Comparison of ENCODE assay signal across 9 cellular contexts in the genomic region with DNA sequence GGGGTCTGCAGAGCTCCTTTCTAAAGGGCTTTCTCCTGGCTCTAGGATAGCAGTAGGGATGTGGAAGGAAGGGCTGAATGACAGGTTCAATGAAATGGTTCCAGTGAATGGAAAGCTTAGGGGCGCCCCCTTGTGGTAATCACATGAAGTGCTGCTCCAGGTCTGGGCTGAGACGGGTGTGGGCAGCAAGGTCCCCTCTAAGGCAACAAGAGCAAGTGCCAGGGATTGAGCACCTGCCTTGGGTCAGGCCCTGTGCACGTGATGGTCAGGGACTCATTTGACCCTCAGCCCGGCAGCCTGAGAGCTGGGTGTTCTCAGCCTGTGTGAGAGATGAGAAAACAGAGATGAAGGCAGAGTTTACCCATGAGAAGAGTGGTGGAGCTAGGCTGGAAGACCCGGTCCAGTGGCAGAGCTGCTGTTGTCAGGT. TPM values are rescaled to one million over a fixed set of nuclear protein-coding genes. Genes with fewer than 3 reads are reported as not detected.
DNase-seq lines count a peak whose midpoint lies in the region; ATAC-seq and TF ChIP-seq lines count a peak whose summit lies in the region.
"Had no signal": no experiment of that assay in that cellular context is flagged by ENCODE, and none has a peak within 500 bp of the region (broad histone marks: within the 10 kb centered on the region; RNA-seq: fewer than 3 reads in every experiment).

No MANE protein-coding gene starts in this region.

- H3K4me3 Mint-ChIP-seq in activated CD4-positive, alpha-beta memory T cell treated with anti-CD3 and anti-CD28 coated beads for 36 hours = no peak overlapping the region

- CTCF ChIA-PET in activated CD4-positive, alpha-beta memory T cell treated with anti-CD3 and anti-CD28 coated beads for 36 hours (lab: Charles Lee) = interaction anchor here (0.7 to 12.4 kb wide), 69 partner anchors 10 to 795 kb away, joined by 3 to 587 read pairs (median 5); a partner anchor contains a TSS

- H3K27me3 ChIP-seq in dorsolateral prefrontal cortex (no peaks in the 10 kb centered on the region), lung (ENCODE audit: control insufficient read depth, insufficient read depth) (no peaks in the 10 kb centered on the region)

- no peaks in the 10 kb centered on the region for H3K36me3 Mint-ChIP-seq in activated CD4-positive, alpha-beta memory T cell treated with anti-CD3 and anti-CD28 coated beads for 36 hours

- peaks cover 0 to 1% of the 10 kb centered on the region in 2 donors for H3K9me3 ChIP-seq in lung (ENCODE audit: control insufficient read depth in 2 of 2, insufficient read depth in 1 of 2, low read length in 1 of 2)

- no peaks in the 10 kb centered on the region for H3K9me3 Mint-ChIP-seq in activated CD4-positive, alpha-beta memory T cell treated with anti-CD3 and anti-CD28 coated beads for 36 hours

- H3K36me3 ChIP-seq in lung (ENCODE audit: control insufficient read depth in 2 of 2, insufficient read depth in 2 of 2, low read length in 2 of 2) = no peaks in the 10 kb centered on the region

- H3K27ac ChIP-seq in dorsolateral prefrontal cortex (no peak overlapping the region), lung (ENCODE audit: low read depth in 1 of 2, low read length in 1 of 2) (no peak overlapping the region)
- H3K27ac ChIP-seq: skin epidermis had no signal

- no peaks in the 10 kb centered on the region for H3K27me3 Mint-ChIP-seq in activated CD4-positive, alpha-beta memory T cell treated with anti-CD3 and anti-CD28 coated beads for 36 hours

- H3K4me3 ChIP-seq in dorsolateral prefrontal cortex (no peak overlapping the region), lung (no peak overlapping the region)
- H3K4me3 ChIP-seq: skin epidermis had no signal

- intact Hi-C loops in activated CD4-positive, alpha-beta memory T cell treated with anti-CD3 and anti-CD28 coated beads for 36 hours (cut with micrococcal nuclease) = loop anchor here (1.0 kb wide), 2 partner anchors 86 to 166 kb away; no protein-coding TSS in a partner anchor
- intact Hi-C loops in dorsolateral prefrontal cortex (cut with DNase I) = loop anchor here in 1 of 2 donors (5.0 kb wide), 1 partner anchor 165 kb away; no protein-coding TSS in a partner anchor

- H3K4me1 Mint-ChIP-seq in activated CD4-positive, alpha-beta memory T cell treated with anti-CD3 and anti-CD28 coated beads for 36 hours (ENCODE audit: low read depth) = peaks cover 28% of the 10 kb centered on the region

- H3K4me1 ChIP-seq in lung (ENCODE audit: control insufficient read depth in 2 of 2, insufficient read depth in 2 of 2, low read length in 2 of 2) = peaks cover 0 to 2% of the 10 kb centered on the region in 2 donors

- WGBS in lung, 2 donors = 17 to 28% methylated on average over 5 of the region's 5 CpGs

- peak; percentile 74 to 99 (median 95) for TF ChIP-seq CTCF in dorsolateral prefrontal cortex (IDR thresholded peaks at IDR 0.05 in 54 of 56, conservative IDR thresholded peaks at IDR 0.05 in 2 of 56; ENCODE audit: low read depth in 1 of 56, partially characterized antibody in 56 of 56)
- TF ChIP-seq CTCF in lung (IDR thresholded peaks at IDR 0.05; ENCODE audit: control extremely low read depth, extremely low read depth) = peak; percentile 74

- no peak for ATAC-seq in lung (ENCODE audit: insufficient read depth, low FRiP score)
- ATAC-seq in HG03280 (IDR thresholded peaks at IDR 0.05; ENCODE audit: unreplicated experiment) = no peak

- peak; percentile 28 for DNase-seq in NK-92 treated with Interleukin-12 subunit alpha and Interleukin-12 subunit beta, amount 100 ng/mL, for 24 hours (lab: John Stamatoyannopoulos, UW)
- no peak for DNase-seq in NK-92 (lab: John Stamatoyannopoulos, UW; ENCODE audit: unreplicated experiment)
- DNase-seq in NCI-H748 (lab: John Stamatoyannopoulos, UW; ENCODE audit: unreplicated experiment) = peak; percentile 47
- DNase-seq in activated CD4-positive, alpha-beta memory T cell treated with anti-CD3 and anti-CD28 coated beads for 36 hours = peak; percentile 84
- peak in 9 of 10 donors; percentile 57 to 85 (median 72) for DNase-seq in dorsolateral prefrontal cortex
- peak; percentile 77 for DNase-seq in lung (ENCODE audit: low spot score)
- peak; percentile 47 to 52 for DNase-seq in stimulated activated CD8-positive, alpha-beta memory T cell treated with anti-CD3 and anti-CD28 coated beads, Interleukin-15, amount 100 ng/mL, for 48 hours (ENCODE audit: low read depth in 2 of 2)

- POLR2A ChIA-PET in activated CD4-positive, alpha-beta memory T cell treated with anti-CD3 and anti-CD28 coated beads for 36 hours (lab: Charles Lee) = interaction anchor here (1.0 to 1.5 kb wide), 2 partner anchors 115 to 155 kb away, joined by 3 to 6 read pairs; a partner anchor contains a TSS

- H3K27ac Mint-ChIP-seq in activated CD4-positive, alpha-beta memory T cell treated with anti-CD3 and anti-CD28 coated beads for 36 hours = no peak overlapping the region

RNA-seq across cellular contexts. Expression of a gene that starts 12.1 kb away (rescaled TPM):
- total RNA-seq in activated CD4-positive, alpha-beta memory T cell treated with anti-CD3 and anti-CD28 coated beads for 36 hours = under 1 TPM; 0.07 to 0.21 TPM
- total RNA-seq in dorsolateral prefrontal cortex (10 to 100 TPM in 97 of 120 experiments, 1 to 10 TPM in 23; 1.4 to 62.4 (median 16.5) TPM), lung (1 to 10 TPM; 4.7 to 5.0 TPM)
- 1 to 10 TPM in 1 of 2 donors, under 1 TPM in 1; 0.20 to 2.6 TPM for polyA plus RNA-seq in lung

RNA-seq across cellular contexts. Expression of a gene that starts 37.6 kb away (rescaled TPM):
- total RNA-seq in activated CD4-positive, alpha-beta memory T cell treated with anti-CD3 and anti-CD28 coated beads for 36 hours = under 1 TPM; 0.48 to 0.51 TPM
- total RNA-seq in dorsolateral prefrontal cortex = under 1 TPM in 1 of 120 experiments, not detected in 119; 0.38 TPM
- total RNA-seq in lung = not detected
- polyA plus RNA-seq in lung = under 1 TPM in 1 of 2 donors, not detected in 1; 0.06 TPM
